In genomic region chr2:235535423-235536130, GRCh38 we compare ENCODE assay signal across 38 cellular contexts. TPM values are rescaled to one million over a fixed set of nuclear protein-coding genes. Genes with fewer than 3 reads are reported as not detected.
DNase-seq lines count a peak whose midpoint lies in the region; ATAC-seq and TF ChIP-seq lines count a peak whose summit lies in the region.
"Had no signal": no experiment of that assay in that cellular context is flagged by ENCODE, and none has a peak within 500 bp of the region (broad histone marks: within the 10 kb centered on the region; RNA-seq: fewer than 3 reads in every experiment).

No MANE protein-coding gene starts in this region.

- H2BK15ac ChIP-seq in neuronal stem cell (ENCODE audit: low read length), result no peak overlapping the region

- no peak overlapping the region for H3K14ac ChIP-seq in neuronal stem cell (ENCODE audit: low read length)

- no peaks in the 10 kb centered on the region for H3F3A ChIP-seq in SK-N-SH (replicated peaks; ENCODE audit: insufficient read depth)

- CTCF ChIA-PET in SK-N-SH (lab: Yijun Ruan, JAX), result interaction anchor here (0.6 kb wide), 1 partner anchor 66 kb away, joined by 3 read pairs; no protein-coding TSS in a partner anchor

- no peak overlapping the region for H4K8ac ChIP-seq in neuronal stem cell (ENCODE audit: low read depth, low read length)

- no peak for ATAC-seq in upper lobe of right lung
- no peak for ATAC-seq in GM21360 (IDR thresholded peaks at IDR 0.05; ENCODE audit: unreplicated experiment)
- ATAC-seq: foreskin keratinocyte; lower lobe of right lung; natural killer cell treated with Interleukin-12 subunit alpha and Interleukin-12 subunit beta and Interleukin-15 and Interleukin-18, amount 100 ng/mL, for 72 hours; T-cell had no signal

- no peaks in the 10 kb centered on the region for H3K9me2 ChIP-seq in SK-N-SH

- H3K9me3 ChIP-seq in esophagus squamous epithelium (no peaks in the 10 kb centered on the region), neuronal stem cell (replicated peaks in 1 of 2; ENCODE audit: control insufficient read depth in 2 of 2, insufficient read depth in 1 of 2, low read depth in 1 of 2, low read length in 2 of 2) (no peaks in the 10 kb centered on the region), upper lobe of right lung (no peaks in the 10 kb centered on the region), SK-N-SH (no peaks in the 10 kb centered on the region)
- H3K9me3 ChIP-seq: esophagus muscularis mucosa, lower lobe of right lung, ovary, SJSA1, transverse colon had no signal

- H3K79me2 ChIP-seq in SK-N-SH (ENCODE audit: insufficient read depth), result peaks cover 54% of the 10 kb centered on the region

- H3K27me3 ChIP-seq in esophagus squamous epithelium (no peaks in the 10 kb centered on the region), neuronal stem cell (ENCODE audit: control insufficient read depth in 3 of 3, insufficient read depth in 3 of 3, low read depth in 1 of 3, low read length in 3 of 3) (no peaks in the 10 kb centered on the region), upper lobe of right lung (no peaks in the 10 kb centered on the region), SK-N-SH (ENCODE audit: insufficient read depth) (no peaks in the 10 kb centered on the region)
- H3K27me3 ChIP-seq: cardiac muscle cell, esophagus muscularis mucosa, foreskin keratinocyte, heart right ventricle, ovary, SJSA1, transverse colon had no signal

- H2BK5ac ChIP-seq in neuronal stem cell (ENCODE audit: low read length), result no peak overlapping the region

- TF ChIP-seq EP300 in SK-N-SH (IDR thresholded peaks at IDR 0.05; ENCODE audit: borderline replicate concordance in 1 of 2, low read depth in 1 of 2, low read length in 1 of 2), result no peak

- peaks cover 11% of the 10 kb centered on the region for H3K79me1 ChIP-seq in neuronal stem cell (ENCODE audit: low read depth, low read length)

- peaks cover 46% of the 10 kb centered on the region for H4K20me1 ChIP-seq in SK-N-SH (ENCODE audit: insufficient read depth)

- TF ChIP-seq CTCF in esophagus squamous epithelium (IDR thresholded peaks at IDR 0.05) (no peak), upper lobe of right lung (IDR thresholded peaks at IDR 0.05) (no peak), SK-N-SH (IDR thresholded peaks at IDR 0.05) (no peak)

- H3K9ac ChIP-seq in neuronal stem cell (ENCODE audit: low read depth, low read length, poor library complexity), result no peak overlapping the region
- H3K9ac ChIP-seq in SK-N-SH, result no peak overlapping the region
- H3K9ac ChIP-seq: GM23248 had no signal

- TF ChIP-seq RAD21 in SK-N-SH (IDR thresholded peaks at IDR 0.05; ENCODE audit: low read length), result no peak

- no peak overlapping the region for H3K23ac ChIP-seq in neuronal stem cell (ENCODE audit: low read depth, low read length, poor library complexity)

- POLR2A ChIA-PET in SK-N-SH (lab: Yijun Ruan, JAX), result no interaction called here

- H3K4me3 ChIP-seq in esophagus squamous epithelium, result peak overlapping the region; percentile 15 to 49 (median 27)
- no peak overlapping the region for H3K4me3 ChIP-seq in neuronal stem cell (ENCODE audit: low read length in 2 of 2)
- H3K4me3 ChIP-seq in upper lobe of right lung, result no peak overlapping the region
- no peak overlapping the region for H3K4me3 ChIP-seq in SK-N-SH (ENCODE audit: low read depth in 2 of 2, low read length in 1 of 2)
- H3K4me3 ChIP-seq: cardiac muscle cell, coronary artery, esophagus muscularis mucosa, GM23248, heart right ventricle, lower lobe of right lung, ovary, SJSA1, transverse colon had no signal

- DNase-seq in NCI-H748 (lab: John Stamatoyannopoulos, UW; ENCODE audit: unreplicated experiment) (peak; percentile 25), NCI-H748 treated with DMSO at 0.1 percent for 48 hours (lab: John Stamatoyannopoulos, UW) (no peak), esophagus squamous epithelium (lab: John Stamatoyannopoulos, UW) (no peak), neuronal stem cell (ENCODE audit: low spot score) (no peak), upper lobe of right lung (peak; percentile 40), SK-N-SH (no peak)
- DNase-seq in activated CD4-positive, alpha-beta T cell treated with anti-CD3 and anti-CD28 coated beads for 48 hours, result no peak
- DNase-seq: activated CD4-positive, alpha-beta T cell treated with anti-CD3 and anti-CD28 coated beads, Interleukin-2, amount 10 ng/mL, durations not matched to agents 7 days and 5 days; activated gamma-delta T cell treated with Interleukin-2 at 50 U/mL for 16 hours; activated naive CD8-positive, alpha-beta T cell treated with anti-CD3 and anti-CD28 coated beads, Interleukin-2, amount 10 ng/mL, durations not matched to agents 7 days and 5 days; activated T-cell treated with anti-CD3 and anti-CD28 coated beads, Interleukin-2, amount 50 U/mL, for 1 hour; aorta; Calu3; CD4-positive, CD25-positive, alpha-beta regulatory T cell; DND-41; endodermal cell; foreskin keratinocyte; GF-D8; GM23248; heart right ventricle; lower lobe of right lung; MV-4-11; NCI-H1436 treated with DMSO at 0.1 percent for 48 hours; NCI-H2107; NCI-H446; RPMI8226; stimulated activated CD4-positive, alpha-beta T cell treated with anti-CD3 and anti-CD28 coated beads, Interleukin-4, amount 100 ng/mL, for 1 hour; T-cell; transverse colon; WERI-Rb-1 had no signal

- TF ChIP-seq POLR2A in esophagus squamous epithelium (IDR thresholded peaks at IDR 0.05), result no peak

- H3K4ac ChIP-seq in neuronal stem cell (ENCODE audit: low read length), result no peak overlapping the region

- intact Hi-C loops in esophagus squamous epithelium (cut with DNase I), result no loop called here
- intact Hi-C loops in upper lobe of right lung (cut with DNase I), result no loop called here

- H3K27ac ChIP-seq in esophagus squamous epithelium (no peak overlapping the region), neuronal stem cell (replicated peaks; ENCODE audit: low read length) (no peak overlapping the region), upper lobe of right lung (no peak overlapping the region), SK-N-SH (ENCODE audit: low read depth in 2 of 2, low read length in 1 of 2) (no peak overlapping the region)
- H3K27ac ChIP-seq: cardiac muscle cell, coronary artery, esophagus muscularis mucosa, foreskin keratinocyte, GM23248, heart right ventricle, lower lobe of right lung, ovary, SJSA1, WERI-Rb-1 had no signal

- no peak overlapping the region for H3K18ac ChIP-seq in neuronal stem cell (ENCODE audit: low read length)

- H4K91ac ChIP-seq in neuronal stem cell (ENCODE audit: low read depth, low read length, poor library complexity), result no peak overlapping the region

- H2AFZ ChIP-seq in neuronal stem cell (ENCODE audit: low read length) (no peak overlapping the region), SK-N-SH (ENCODE audit: low read depth) (no peak overlapping the region)
- H2AFZ ChIP-seq: GM23248 had no signal

- no peak overlapping the region for H2BK12ac ChIP-seq in neuronal stem cell (ENCODE audit: low read length)

- H2AK5ac ChIP-seq in neuronal stem cell (ENCODE audit: low read depth, low read length), result peak overlapping the region; percentile 67

- no peak overlapping the region for H2BK120ac ChIP-seq in neuronal stem cell (ENCODE audit: low read depth, low read length)

- H3K36me3 ChIP-seq in esophagus squamous epithelium (no peaks in the 10 kb centered on the region), neuronal stem cell (replicated peaks in 1 of 2; ENCODE audit: control insufficient read depth in 2 of 2, insufficient read depth in 2 of 2, low read length in 2 of 2) (no peaks in the 10 kb centered on the region), upper lobe of right lung (no peaks in the 10 kb centered on the region), SK-N-SH (replicated peaks in 1 of 2; ENCODE audit: control insufficient read depth in 1 of 2, insufficient read depth in 2 of 2, low read length in 1 of 2) (no peaks in the 10 kb centered on the region)
- H3K36me3 ChIP-seq: cardiac muscle cell, esophagus muscularis mucosa, heart right ventricle, lower lobe of right lung, ovary, SJSA1, transverse colon, WERI-Rb-1 had no signal

- H3K4me2 ChIP-seq in neuronal stem cell (ENCODE audit: insufficient read depth, low read length, poor library complexity, severe bottlenecking) (no peak overlapping the region), SK-N-SH (no peak overlapping the region)

- WGBS in esophagus squamous epithelium, 2 donors, result 45 to 55% methylated on average over 17 of the region's 25 CpGs
- WGBS in neuronal stem cell (ENCODE audit: extremely low coverage in 2 of 2, insufficient read length in 2 of 2, insufficient replicate concordance in 1 of 2), 2 donors, result no CpG with 5 or more reads among the region's 25 CpGs
- WGBS in SK-N-SH (ENCODE audit: low lambda C conversion rate), result 96% methylated on average over 25 of the region's 25 CpGs

- H3K4me1 ChIP-seq in esophagus squamous epithelium (peaks cover 0 to 48% (median 9%) of the 10 kb centered on the region in 3 donors), neuronal stem cell (ENCODE audit: control insufficient read depth in 2 of 2, insufficient read depth in 1 of 2, low read depth in 1 of 2, low read length in 2 of 2) (peaks cover 4 to 9% of the 10 kb centered on the region in 2 donors), upper lobe of right lung (peaks cover 9% of the 10 kb centered on the region), SK-N-SH (ENCODE audit: control insufficient read depth in 1 of 2, insufficient read depth in 2 of 2, low read depth in 1 of 2, low read length in 1 of 2) (peaks cover 0 to 13% of the 10 kb centered on the region in 2 experiments; a peak in 1 of 4 replicates)
- H3K4me1 ChIP-seq: SJSA1 had no signal

TF ChIP-seq in SK-N-SH, 30 proteins besides CTCF, POLR2A, EP300 and RAD21 (continues in another document):
- TF ChIP-seq SMC3 (IDR thresholded peaks at IDR 0.05; ENCODE audit: low read depth, low read length), result no peak
- TF ChIP-seq GABPA (IDR thresholded peaks at IDR 0.05; ENCODE audit: low read depth), result no peak
- no peak for TF ChIP-seq TAF1 (IDR thresholded peaks at IDR 0.05; ENCODE audit: borderline replicate concordance, low read depth, low read length)
- TF ChIP-seq IRF3 (IDR thresholded peaks at IDR 0.05; ENCODE audit: low read depth, low read length), result no peak
- TF ChIP-seq EZH2phosphoT487 (IDR thresholded peaks at IDR 0.05; ENCODE audit: borderline replicate concordance, low read depth), result no peak

RNA-seq across cellular contexts. Expression of gene AGAP1, which starts 41.7 kb away (rescaled TPM):
- total RNA-seq in esophagus squamous epithelium (10 to 100 TPM in 3 of 4 donors, 1 to 10 TPM in 1; 7.2 to 19.6 (median 15.2) TPM), upper lobe of right lung (33.4 TPM)
- polyA plus RNA-seq in neuronal stem cell (2013, experiment 1 of 2), result 18.3 TPM
- polyA plus RNA-seq in neuronal stem cell (2013, experiment 2 of 2), result 17.8 TPM
- 8.8 and 9.4 TPM in 2 replicates for polyA plus RNA-seq in SK-N-SH (2012; rRNA removed)
- 4.9 and 7.6 TPM in 2 replicates for polyA plus RNA-seq in SK-N-SH (2012; cell fraction: cytosol; rRNA removed)
- 9.4 and 9.9 TPM in 2 replicates for polyA plus RNA-seq in SK-N-SH (2012; cell fraction: nucleus; rRNA removed)
- polyA plus RNA-seq: CD4-positive, CD25-positive, alpha-beta regulatory T cell; IgD-negative memory B cell had no signal

Comparison
In these comparisons a context has a peak if more than half of its experiments do, and no peak if none do; other contexts are left out.
1. DNase-seq: peak in NCI-H748 (single experiment) and upper lobe of right lung (single experiment); none in NCI-H748 treated with DMSO at 0.1 percent for 48 hours (single experiment), esophagus squamous epithelium (single experiment), neuronal stem cell (single experiment), activated CD4-positive, alpha-beta T cell treated with anti-CD3 and anti-CD28 coated beads for 48 hours (single experiment) and SK-N-SH (single experiment).
2. H3K4me3 ChIP-seq: peak in esophagus squamous epithelium (4 of 4); none in neuronal stem cell (0 of 2), upper lobe of right lung (single experiment) and SK-N-SH (0 of 2).